ENCODE assay signal across 13 cellular contexts in genomic region chr3:180329187-180329586, GRCh38.
DNase-seq lines count a peak whose midpoint lies in the region; ATAC-seq lines count a peak whose summit lies in the region.
"Had no signal": no experiment of that assay in that cellular context is flagged by ENCODE, and none has a peak within 500 bp of the region (broad histone marks: within the 10 kb centered on the region; RNA-seq: fewer than 3 reads in every experiment).

No MANE protein-coding gene starts in this region.

- peaks cover 4% of the 10 kb centered on the region for H3K9me3 Mint-ChIP-seq in stimulated activated effector memory CD8-positive, alpha-beta T cell treated with anti-CD3 and anti-CD28 coated beads, Interleukin-12 subunit alpha, Interleukin-12 subunit beta, amount 100 ng/mL, for 72 hours
- peaks cover 11 to 13% of the 10 kb centered on the region in 2 donors for H3K9me3 Mint-ChIP-seq in activated naive CD4-positive, alpha-beta T cell treated with anti-CD3 and anti-CD28 coated beads, Interleukin-2, amount 50 U/mL, for 72 hours
- H3K9me3 Mint-ChIP-seq: activated CD4-positive, alpha-beta memory T cell treated with anti-CD3 and anti-CD28 coated beads, Interleukin-2, amount 10 ng/mL, durations not matched to agents 7 days and 5 days had no signal

- H3K27ac Mint-ChIP-seq in stimulated activated effector memory CD8-positive, alpha-beta T cell treated with anti-CD3 and anti-CD28 coated beads, Interleukin-12 subunit alpha, Interleukin-12 subunit beta, amount 100 ng/mL, for 72 hours = no peak overlapping the region
- H3K27ac Mint-ChIP-seq in activated naive CD4-positive, alpha-beta T cell treated with anti-CD3 and anti-CD28 coated beads, Interleukin-2, amount 50 U/mL, for 72 hours = no peak overlapping the region
- H3K27ac Mint-ChIP-seq: activated CD4-positive, alpha-beta memory T cell treated with anti-CD3 and anti-CD28 coated beads, Interleukin-2, amount 10 ng/mL, durations not matched to agents 7 days and 5 days had no signal

- no peak overlapping the region for H3K4me3 Mint-ChIP-seq in stimulated activated effector memory CD8-positive, alpha-beta T cell treated with anti-CD3 and anti-CD28 coated beads, Interleukin-12 subunit alpha, Interleukin-12 subunit beta, amount 100 ng/mL, for 72 hours
- H3K4me3 Mint-ChIP-seq: activated CD4-positive, alpha-beta memory T cell treated with anti-CD3 and anti-CD28 coated beads, Interleukin-2, amount 10 ng/mL, durations not matched to agents 7 days and 5 days had no signal

- intact Hi-C loops in posterior cingulate gyrus (cut with DNase I) = no loop called here

- no peaks in the 10 kb centered on the region for H3K4me1 Mint-ChIP-seq in stimulated activated effector memory CD8-positive, alpha-beta T cell treated with anti-CD3 and anti-CD28 coated beads, Interleukin-12 subunit alpha, Interleukin-12 subunit beta, amount 100 ng/mL, for 72 hours

- no peak for DNase-seq in stimulated activated effector memory CD8-positive, alpha-beta T cell treated with anti-CD3 and anti-CD28 coated beads, Interleukin-12 subunit alpha, Interleukin-12 subunit beta, amount 100 ng/mL, for 72 hours (ENCODE audit: low spot score in 2 of 2)
- DNase-seq in activated naive CD4-positive, alpha-beta T cell treated with anti-CD3 and anti-CD28 coated beads, Interleukin-2, amount 50 U/mL, for 72 hours (ENCODE audit: low spot score in 2 of 2) = no peak
- DNase-seq in HuH-7.5 (ENCODE audit: low spot score) = no peak
- no peak for DNase-seq in posterior cingulate gyrus
- DNase-seq: activated CD4-positive, alpha-beta memory T cell treated with anti-CD3 and anti-CD28 coated beads, Interleukin-2, amount 10 ng/mL, durations not matched to agents 7 days and 5 days; Calu3; effector memory CD4-positive, alpha-beta T cell; midbrain; NCI-H510A; right lobe of liver had no signal

- ATAC-seq in GM18873 (IDR thresholded peaks at IDR 0.05; ENCODE audit: low FRiP score, unreplicated experiment) = peak; percentile 81
- peak; percentile 71 for ATAC-seq in GM21576 (IDR thresholded peaks at IDR 0.05; ENCODE audit: unreplicated experiment)
- peak; percentile 77 for ATAC-seq in HG03097 (IDR thresholded peaks at IDR 0.05; ENCODE audit: low FRiP score, unreplicated experiment)
- ATAC-seq in stimulated activated effector memory CD8-positive, alpha-beta T cell treated with anti-CD3 and anti-CD28 coated beads, Interleukin-12 subunit alpha, Interleukin-12 subunit beta, amount 100 ng/mL, for 72 hours = peak; percentile 71
- no peak for ATAC-seq in activated naive CD4-positive, alpha-beta T cell treated with anti-CD3 and anti-CD28 coated beads, Interleukin-2, amount 50 U/mL, for 72 hours
- ATAC-seq: right lobe of liver had no signal

- H3K36me3 Mint-ChIP-seq in stimulated activated effector memory CD8-positive, alpha-beta T cell treated with anti-CD3 and anti-CD28 coated beads, Interleukin-12 subunit alpha, Interleukin-12 subunit beta, amount 100 ng/mL, for 72 hours = no peaks in the 10 kb centered on the region
- H3K36me3 Mint-ChIP-seq in activated naive CD4-positive, alpha-beta T cell treated with anti-CD3 and anti-CD28 coated beads, Interleukin-2, amount 50 U/mL, for 72 hours = peaks cover 0 to 2% of the 10 kb centered on the region in 2 donors

Comparison
In these comparisons a context has a peak if more than half of its experiments do, and no peak if none do; other contexts are left out.
1. ATAC-seq: peak in GM18873 (single experiment), GM21576 (single experiment), HG03097 (single experiment) and stimulated activated effector memory CD8-positive, alpha-beta T cell treated with anti-CD3 and anti-CD28 coated beads, Interleukin-12 subunit alpha, Interleukin-12 subunit beta, amount 100 ng/mL, for 72 hours (single experiment); none in activated naive CD4-positive, alpha-beta T cell treated with anti-CD3 and anti-CD28 coated beads, Interleukin-2, amount 50 U/mL, for 72 hours (0 of 2).